In genomic region chr17:71919896-71920295, GRCh38 we compare ENCODE assay signal across 20 cellular contexts.
"Had no signal": no experiment of that assay in that cellular context is flagged by ENCODE, and none has a peak within 500 bp of the region (broad histone marks: within the 10 kb centered on the region; RNA-seq: fewer than 3 reads in every experiment).

No MANE protein-coding gene starts in this region.

- H3K36me3 ChIP-seq: colonic mucosa, esophagus muscularis mucosa, gastrocnemius medialis, heart right ventricle, left lung, lower lobe of right lung had no signal

- H3K4me3 ChIP-seq: colonic mucosa, dorsolateral prefrontal cortex, esophagus muscularis mucosa, gastrocnemius medialis, heart right ventricle, left lung, lower lobe of right lung, mucosa of descending colon had no signal

- DNase-seq: colonic mucosa; cortex of kidney; dorsolateral prefrontal cortex; effector CD4-positive, alpha-beta T cell; effector memory CD4-positive, alpha-beta T cell; foreskin keratinocyte; gastrocnemius medialis; glutamatergic neuron; heart right ventricle; left cardiac atrium; left lung; left ventricle myocardium superior; lower lobe of right lung; mesenchymal stem cell; mucosa of descending colon; naive B cell had no signal

- H3K9me3 ChIP-seq: colonic mucosa, esophagus muscularis mucosa, gastrocnemius medialis, heart right ventricle, left lung, lower lobe of right lung, mucosa of descending colon had no signal

- H3K27me3 ChIP-seq: colonic mucosa, foreskin keratinocyte, gastrocnemius medialis, heart right ventricle, left lung had no signal

- FAIRE-seq: endothelial cell of umbilical vein, islet of Langerhans, keratinocyte had no signal

- H3K4me1 ChIP-seq: colonic mucosa, esophagus muscularis mucosa, left lung, lower lobe of right lung had no signal

- H3K27ac ChIP-seq: colonic mucosa, dorsolateral prefrontal cortex, esophagus muscularis mucosa, foreskin keratinocyte, gastrocnemius medialis, heart right ventricle, left lung, lower lobe of right lung had no signal
